31 cellular contexts compared by ENCODE assay signal in genomic region chr11:26891501-26891900, GRCh38.
DNase-seq lines count a peak whose midpoint lies in the region; ATAC-seq, FAIRE-seq and TF ChIP-seq lines count a peak whose summit lies in the region.
"Had no signal": no experiment of that assay in that cellular context is flagged by ENCODE, and none has a peak within 500 bp of the region (broad histone marks: within the 10 kb centered on the region; RNA-seq: fewer than 3 reads in every experiment).

No MANE protein-coding gene starts in this region.

- no peaks in the 10 kb centered on the region for H4K20me1 ChIP-seq in astrocyte (ENCODE audit: insufficient read depth, low read length)

- TF ChIP-seq CTCF in GM12865 (IDR thresholded peaks at IDR 0.05; ENCODE audit: insufficient read depth, low read depth, low read length, missing control alignments) (no peak), astrocyte (IDR thresholded peaks at IDR 0.05; ENCODE audit: insufficient read depth, low read depth, low read length) (no peak)

- no peak overlapping the region for H3K27ac ChIP-seq in astrocyte (ENCODE audit: low read depth, low read length)
- H3K27ac ChIP-seq: Peyer's patch had no signal

- no peak overlapping the region for H3K4me3 Mint-ChIP-seq in astrocyte (ENCODE audit: unreplicated experiment)

- ATAC-seq in GM19395 (IDR thresholded peaks at IDR 0.05; ENCODE audit: unreplicated experiment) (peak; percentile 54), HG03025 (IDR thresholded peaks at IDR 0.05; ENCODE audit: low FRiP score, unreplicated experiment) (peak; percentile 78), HG03354 (IDR thresholded peaks at IDR 0.05; ENCODE audit: poor library complexity, severe bottlenecking, unreplicated experiment) (no peak)

- no peaks in the 10 kb centered on the region for H3K36me3 ChIP-seq in astrocyte (ENCODE audit: insufficient read depth, low read length)
- H3K36me3 ChIP-seq: Peyer's patch had no signal

- no peak overlapping the region for H3K9ac ChIP-seq in astrocyte (ENCODE audit: low read length)

- H2AFZ ChIP-seq in astrocyte (ENCODE audit: low read depth, low read length): no peak overlapping the region

- no peak overlapping the region for H3K27ac Mint-ChIP-seq in astrocyte (ENCODE audit: unreplicated experiment)

- no peaks in the 10 kb centered on the region for H3K4me1 Mint-ChIP-seq in astrocyte (ENCODE audit: low read depth, unreplicated experiment)

- DNase-seq in GM12865 (ENCODE audit: low read depth): peak; percentile 32
- peak; percentile 10 for DNase-seq in astrocyte (ENCODE audit: low read depth)
- no peak for DNase-seq in NAMALWA (ENCODE audit: low spot score)
- no peak for DNase-seq in GM03348 (ENCODE audit: low spot score)
- DNase-seq in stimulated activated CD4-positive, alpha-beta T cell treated with anti-CD3 and anti-CD28 coated beads, Interleukin-4, amount 100 ng/mL, for 4 hours: no peak
- DNase-seq: 8988T, ACHN, Calu3, DMS79 treated with DMSO at 0.1 percent for 48 hours, GF-D8, GOT3, HCEC 1CT, IMR-90, KG1, NCI-H1092, NCI-H1417 treated with DMSO at 0.1 percent for 48 hours, NCI-H1694 treated with DMSO at 0.1 percent for 48 hours, NCI-H2081, NCI-H2171, NCI-H226, NCI-H510A, NCI-H69, OCI-M1, Peyer's patch, SHP77 treated with DMSO at 0.1 percent for 48 hours, T-helper 1 cell had no signal

- H3K27me3 Mint-ChIP-seq in astrocyte (ENCODE audit: low read depth, unreplicated experiment): no peaks in the 10 kb centered on the region

- H3K9me3 Mint-ChIP-seq in astrocyte (ENCODE audit: unreplicated experiment): peaks cover 5% of the 10 kb centered on the region

- H3K4me1 ChIP-seq in astrocyte (ENCODE audit: insufficient read depth, low read length): no peaks in the 10 kb centered on the region
- H3K4me1 ChIP-seq: Peyer's patch had no signal

- no peaks in the 10 kb centered on the region for H3K79me2 ChIP-seq in astrocyte (ENCODE audit: insufficient read depth, low read length)

- no peaks in the 10 kb centered on the region for H3K27me3 ChIP-seq in astrocyte (ENCODE audit: insufficient read depth, low read length)
- H3K27me3 ChIP-seq: Peyer's patch had no signal

- FAIRE-seq in astrocyte (lab: Jason Lieb, UNC): peak; percentile 32
- FAIRE-seq: GM18507, GM19239 had no signal

- H3K9me3 ChIP-seq in astrocyte (ENCODE audit: insufficient read depth, low read depth, low read length): no peaks in the 10 kb centered on the region
- H3K9me3 ChIP-seq: Peyer's patch had no signal

- H3K4me2 ChIP-seq in astrocyte (ENCODE audit: low read length): no peak overlapping the region

- no peak overlapping the region for H3K4me3 ChIP-seq in GM12865 (ENCODE audit: low read depth, low read length)
- no peak overlapping the region for H3K4me3 ChIP-seq in astrocyte (ENCODE audit: insufficient read depth, low read depth, low read length)
- H3K4me3 ChIP-seq: Peyer's patch had no signal

- no peaks in the 10 kb centered on the region for H3K36me3 Mint-ChIP-seq in astrocyte (ENCODE audit: low read depth, unreplicated experiment)

Comparison
In these comparisons a context has a peak if more than half of its experiments do, and no peak if none do; other contexts are left out.
1. DNase-seq: peak in GM12865 (single experiment) and astrocyte (single experiment); none in NAMALWA (single experiment), GM03348 (single experiment) and stimulated activated CD4-positive, alpha-beta T cell treated with anti-CD3 and anti-CD28 coated beads, Interleukin-4, amount 100 ng/mL, for 4 hours (0 of 2).